Comparison of ENCODE assay signal across 1 cellular context in the genomic region with DNA sequence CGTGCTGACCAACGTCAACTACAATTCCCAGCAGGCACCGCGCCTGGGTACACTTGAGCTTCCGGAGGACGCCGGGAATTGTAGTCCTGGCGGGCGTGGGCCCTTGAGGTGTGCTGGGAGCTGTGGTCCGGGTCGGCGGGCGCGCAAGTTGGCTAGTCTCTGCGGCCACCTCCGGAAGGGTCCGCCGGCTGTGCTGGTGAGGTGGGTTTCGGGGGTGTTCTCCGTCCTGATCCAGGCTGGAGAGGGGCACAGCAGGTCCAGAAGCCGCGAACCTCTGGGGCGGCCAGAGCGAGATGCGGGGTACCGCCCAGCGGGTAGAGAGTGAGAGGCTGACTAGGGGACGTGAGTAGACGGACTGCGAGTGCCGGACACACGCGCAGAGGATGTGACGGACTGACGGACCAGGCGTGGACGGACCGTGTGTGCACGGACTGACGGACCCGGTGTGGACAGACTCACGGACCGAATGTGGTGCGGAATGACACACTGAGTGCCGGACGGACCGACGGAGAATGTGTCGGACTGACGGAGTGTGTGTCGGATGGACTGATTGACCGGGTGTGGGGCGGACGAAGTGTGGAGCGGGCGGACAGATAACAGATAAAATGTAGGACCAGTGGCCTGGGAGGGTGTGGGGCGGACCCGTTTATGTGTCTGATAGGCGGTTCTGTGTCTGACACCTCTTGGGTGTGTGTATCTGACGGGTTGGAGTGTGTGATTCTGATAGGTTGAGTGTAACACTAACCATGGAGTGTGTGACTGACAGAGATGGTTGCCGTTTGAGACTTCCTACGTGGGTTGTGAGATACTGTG.
TF ChIP-seq lines count a peak whose summit lies in the region.

ZSCAN22 (plus strand) TSS at position 81 of the 813 bp plus-strand sequence. CDS start 7,809 bp downstream, outside the sequence.

TF ChIP-seq in K562, 482 proteins besides CTCF, POLR2A, EP300 and RAD21 (continued from another document):
- TF ChIP-seq, protein P1, sequence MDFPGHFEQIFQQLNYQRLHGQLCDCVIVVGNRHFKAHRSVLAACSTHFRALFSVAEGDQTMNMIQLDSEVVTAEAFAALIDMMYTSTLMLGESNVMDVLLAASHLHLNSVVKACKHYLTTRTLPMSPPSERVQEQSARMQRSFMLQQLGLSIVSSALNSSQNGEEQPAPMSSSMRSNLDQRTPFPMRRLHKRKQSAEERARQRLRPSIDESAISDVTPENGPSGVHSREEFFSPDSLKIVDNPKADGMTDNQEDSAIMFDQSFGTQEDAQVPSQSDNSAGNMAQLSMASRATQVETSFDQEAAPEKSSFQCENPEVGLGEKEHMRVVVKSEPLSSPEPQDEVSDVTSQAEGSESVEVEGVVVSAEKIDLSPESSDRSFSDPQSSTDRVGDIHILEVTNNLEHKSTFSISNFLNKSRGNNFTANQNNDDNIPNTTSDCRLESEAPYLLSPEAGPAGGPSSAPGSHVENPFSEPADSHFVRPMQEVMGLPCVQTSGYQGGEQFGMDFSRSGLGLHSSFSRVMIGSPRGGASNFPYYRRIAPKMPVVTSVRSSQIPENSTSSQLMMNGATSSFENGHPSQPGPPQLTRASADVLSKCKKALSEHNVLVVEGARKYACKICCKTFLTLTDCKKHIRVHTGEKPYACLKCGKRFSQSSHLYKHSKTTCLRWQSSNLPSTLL (IDR thresholded peaks at IDR 0.05): no peak
- TF ChIP-seq ZFP30 (CRISPR knock-in tag; IDR thresholded peaks at IDR 0.05; ENCODE audit: borderline replicate concordance) (no peak), LEF1 (IDR thresholded peaks at IDR 0.05) (no peak; the same call in 1 of the 2 replicates), NFYB (IDR thresholded peaks at IDR 0.05; ENCODE audit: extremely low read depth, insufficient read length) (no peak), PURB (CRISPR knock-in tag; IDR thresholded peaks at IDR 0.05; ENCODE audit: low read depth) (no peak), ZNF24 (IDR thresholded peaks at IDR 0.05) (peak; percentile 59; the same call in 1 of the 2 replicates), PCBP1 (IDR thresholded peaks at IDR 0.05; ENCODE audit: low read depth, low read length, poor library complexity, severe bottlenecking) (no peak), GMEB1 (CRISPR knock-in tag; IDR thresholded peaks at IDR 0.05) (peak; percentile 89), GABPB1 (CRISPR knock-in tag; IDR thresholded peaks at IDR 0.05) (peak; percentile 99)
- TF ChIP-seq, protein P2, sequence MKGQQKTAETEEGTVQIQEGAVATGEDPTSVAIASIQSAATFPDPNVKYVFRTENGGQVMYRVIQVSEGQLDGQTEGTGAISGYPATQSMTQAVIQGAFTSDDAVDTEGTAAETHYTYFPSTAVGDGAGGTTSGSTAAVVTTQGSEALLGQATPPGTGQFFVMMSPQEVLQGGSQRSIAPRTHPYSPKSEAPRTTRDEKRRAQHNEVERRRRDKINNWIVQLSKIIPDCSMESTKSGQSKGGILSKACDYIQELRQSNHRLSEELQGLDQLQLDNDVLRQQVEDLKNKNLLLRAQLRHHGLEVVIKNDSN (CRISPR knock-in tag; IDR thresholded peaks at IDR 0.05): no peak; the same call in 1 of the 2 replicates
TF ChIP-seq in K562: peak in this region for 197.
